Comparison of ENCODE assay signal across 8 cellular contexts in the genomic region with DNA sequence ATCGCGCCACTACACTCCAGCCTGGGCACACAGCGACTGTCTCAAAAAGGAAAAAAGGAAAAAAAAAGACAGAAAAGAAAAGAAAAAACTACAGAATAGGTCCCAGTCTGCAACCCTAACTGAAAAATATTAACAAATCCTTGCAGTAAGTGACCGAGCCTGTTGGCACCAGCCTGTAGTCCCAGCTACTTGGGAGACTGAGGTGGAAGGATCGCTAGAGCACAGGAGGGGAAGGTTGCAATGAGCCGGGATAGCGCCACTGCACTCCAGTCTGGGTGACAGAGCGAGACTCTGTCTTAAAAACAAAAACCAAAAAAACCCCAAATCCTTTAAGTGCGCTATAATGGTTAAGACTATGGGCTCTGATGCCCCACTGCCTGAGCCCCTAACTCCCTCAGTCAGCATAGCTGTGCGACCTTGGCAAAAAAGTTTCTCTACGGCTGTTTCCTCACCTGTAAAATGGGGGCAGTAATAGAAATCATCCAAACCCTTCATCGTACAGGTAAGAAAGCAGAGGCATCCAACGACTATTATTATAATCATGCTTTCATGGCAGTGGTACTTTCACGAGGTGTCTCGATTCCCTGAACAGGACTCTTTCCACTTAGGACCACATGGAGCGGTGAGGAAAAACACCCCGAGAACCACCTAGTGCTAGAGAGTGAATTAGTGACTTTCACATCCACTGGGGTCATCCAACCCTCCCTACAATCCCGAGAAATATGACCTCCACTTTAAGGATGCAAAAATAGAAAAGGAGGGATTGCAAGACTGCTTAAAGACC. TPM values are rescaled to one million over a fixed set of nuclear protein-coding genes. Genes with fewer than 3 reads are reported as not detected.
DNase-seq lines count a peak whose midpoint lies in the region; ATAC-seq, FAIRE-seq and TF ChIP-seq lines count a peak whose summit lies in the region.

No MANE protein-coding gene starts in this region.

- peak overlapping the region; percentile 88 for H3K27ac ChIP-seq in astrocyte (ENCODE audit: low read depth, low read length)

- ATAC-seq in stimulated activated effector memory CD8-positive, alpha-beta T cell treated with anti-CD3 and anti-CD28 coated beads, Interleukin-12 subunit alpha, Interleukin-12 subunit beta, amount 100 ng/mL, for 72 hours = peak; percentile 6
- ATAC-seq in GM21576 (IDR thresholded peaks at IDR 0.05; ENCODE audit: unreplicated experiment) = no peak

- H3K9me3 ChIP-seq in astrocyte (ENCODE audit: insufficient read depth, low read depth, low read length) = no peaks in the 10 kb centered on the region

- DNase-seq in ELR (ENCODE audit: low read depth) (peak; percentile 53), astrocyte (ENCODE audit: low read depth) (no peak), iris pigment epithelial cell (ENCODE audit: low read depth) (peak; percentile 14), GM03348 (ENCODE audit: low spot score) (no peak), OCI-M2 (lab: John Stamatoyannopoulos, UW; ENCODE audit: unreplicated experiment) (no peak)
- no peak for DNase-seq in Jurkat, Clone E6-1 (ENCODE audit: low read depth, low spot score)
- peak in 1 of 2 donors; percentile 53 for DNase-seq in stimulated activated effector memory CD8-positive, alpha-beta T cell treated with anti-CD3 and anti-CD28 coated beads, Interleukin-12 subunit alpha, Interleukin-12 subunit beta, amount 100 ng/mL, for 72 hours (ENCODE audit: low spot score in 2 of 2)

- no peaks in the 10 kb centered on the region for H4K20me1 ChIP-seq in astrocyte (ENCODE audit: insufficient read depth, low read length)

- peaks cover 19% of the 10 kb centered on the region for H3K4me1 Mint-ChIP-seq in astrocyte (ENCODE audit: low read depth, unreplicated experiment)
- peaks cover 17% of the 10 kb centered on the region for H3K4me1 Mint-ChIP-seq in stimulated activated effector memory CD8-positive, alpha-beta T cell treated with anti-CD3 and anti-CD28 coated beads, Interleukin-12 subunit alpha, Interleukin-12 subunit beta, amount 100 ng/mL, for 72 hours

- no peaks in the 10 kb centered on the region for H3K27me3 Mint-ChIP-seq in astrocyte (ENCODE audit: low read depth, unreplicated experiment)

- H3K4me2 ChIP-seq in astrocyte (ENCODE audit: low read length) = peak overlapping the region; percentile 94

- H3K9ac ChIP-seq in astrocyte (ENCODE audit: low read length) = peak overlapping the region; percentile 94

- peak overlapping the region; percentile 99 for H3K4me3 Mint-ChIP-seq in astrocyte (ENCODE audit: unreplicated experiment)
- H3K4me3 Mint-ChIP-seq in stimulated activated effector memory CD8-positive, alpha-beta T cell treated with anti-CD3 and anti-CD28 coated beads, Interleukin-12 subunit alpha, Interleukin-12 subunit beta, amount 100 ng/mL, for 72 hours = peak overlapping the region; percentile 98

- peaks cover 9% of the 10 kb centered on the region for H3K36me3 ChIP-seq in astrocyte (ENCODE audit: insufficient read depth, low read length)

- peak overlapping the region; percentile 89 for H3K4me3 ChIP-seq in Jurkat, Clone E6-1 (ENCODE audit: low read length)
- peak overlapping the region; percentile 92 for H3K4me3 ChIP-seq in astrocyte (ENCODE audit: insufficient read depth, low read depth, low read length)

- H3K4me1 ChIP-seq in astrocyte (ENCODE audit: insufficient read depth, low read length) = peaks cover 18% of the 10 kb centered on the region

- peaks cover 47% of the 10 kb centered on the region for H3K79me2 ChIP-seq in astrocyte (ENCODE audit: insufficient read depth, low read length)

- no peak for TF ChIP-seq CTCF in astrocyte (IDR thresholded peaks at IDR 0.05; ENCODE audit: insufficient read depth, low read depth, low read length)

- no peak for FAIRE-seq in astrocyte (lab: Jason Lieb, UNC)

- no peaks in the 10 kb centered on the region for H3K27me3 ChIP-seq in astrocyte (ENCODE audit: insufficient read depth, low read length)

- peak overlapping the region; percentile 90 for H2AFZ ChIP-seq in astrocyte (ENCODE audit: low read depth, low read length)

- peaks cover 4% of the 10 kb centered on the region for H3K36me3 Mint-ChIP-seq in astrocyte (ENCODE audit: low read depth, unreplicated experiment)
- H3K36me3 Mint-ChIP-seq in stimulated activated effector memory CD8-positive, alpha-beta T cell treated with anti-CD3 and anti-CD28 coated beads, Interleukin-12 subunit alpha, Interleukin-12 subunit beta, amount 100 ng/mL, for 72 hours = peaks cover 32% of the 10 kb centered on the region

- no peaks in the 10 kb centered on the region for H3K9me3 Mint-ChIP-seq in astrocyte (ENCODE audit: unreplicated experiment)
- H3K9me3 Mint-ChIP-seq in stimulated activated effector memory CD8-positive, alpha-beta T cell treated with anti-CD3 and anti-CD28 coated beads, Interleukin-12 subunit alpha, Interleukin-12 subunit beta, amount 100 ng/mL, for 72 hours = no peaks in the 10 kb centered on the region

- peak overlapping the region; percentile 98 for H3K27ac Mint-ChIP-seq in astrocyte (ENCODE audit: unreplicated experiment)
- H3K27ac Mint-ChIP-seq in stimulated activated effector memory CD8-positive, alpha-beta T cell treated with anti-CD3 and anti-CD28 coated beads, Interleukin-12 subunit alpha, Interleukin-12 subunit beta, amount 100 ng/mL, for 72 hours = peak overlapping the region; percentile 98

RNA-seq across cellular contexts. Expression of a gene that starts 0.8 kb away (rescaled TPM):
- polyA plus RNA-seq in Jurkat, Clone E6-1 (2012; ENCODE audit: insufficient read depth, insufficient read length) = 938 TPM
- total RNA-seq in astrocyte = 217 and 229 TPM in 2 replicates

Comparison
In these comparisons a context has a peak if more than half of its experiments do, and no peak if none do; other contexts are left out.
1. DNase-seq: peak in ELR (single experiment) and iris pigment epithelial cell (single experiment); none in Jurkat, Clone E6-1 (single experiment), astrocyte (single experiment), GM03348 (single experiment) and OCI-M2 (single experiment).